In genomic region chr5:30959238-30959637, GRCh38 we compare ENCODE assay signal across 16 cellular contexts.
DNase-seq lines count a peak whose midpoint lies in the region; ATAC-seq and TF ChIP-seq lines count a peak whose summit lies in the region.
"Had no signal": no experiment of that assay in that cellular context is flagged by ENCODE, and none has a peak within 500 bp of the region (broad histone marks: within the 10 kb centered on the region; RNA-seq: fewer than 3 reads in every experiment).

No MANE protein-coding gene starts in this region.

- no peaks in the 10 kb centered on the region for H3K9me3 ChIP-seq in WERI-Rb-1 (ENCODE audit: severe bottlenecking)
- H3K9me3 ChIP-seq: A549, Caco-2, SK-N-SH had no signal

- no peak for ATAC-seq in GM19397 (IDR thresholded peaks at IDR 0.05; ENCODE audit: unreplicated experiment)
- ATAC-seq: A549, Right ventricle myocardium inferior had no signal

- no peak overlapping the region; the same call in 1 of the 2 replicates for H3K27ac ChIP-seq in WERI-Rb-1
- H3K27ac ChIP-seq: A549 had no signal

- no peak for TF ChIP-seq CTCF in WERI-Rb-1 (IDR thresholded peaks at IDR 0.05; ENCODE audit: low read depth, low read length)

- H3K4me3 ChIP-seq in WERI-Rb-1 (ENCODE audit: low read depth, low read length), result no peak overlapping the region
- H3K4me3 ChIP-seq: A549 had no signal

- peak; percentile 12 for DNase-seq in A172 (ENCODE audit: low spot score)
- DNase-seq in HS-5 (ENCODE audit: low read depth), result peak; percentile 15
- DNase-seq in WERI-Rb-1, result peak; percentile 29
- DNase-seq in kidney tubule cell (ENCODE audit: low spot score), result peak; percentile 24
- no peak for DNase-seq in hepatic stellate cell (ENCODE audit: low spot score)
- DNase-seq in stimulated activated naive CD4-positive, alpha-beta T cell treated with Interleukin-2 at 50 U/mL for 16 hours (lab: John Stamatoyannopoulos, UW), result no peak
- no peak for DNase-seq in SK-N-DZ (ENCODE audit: low spot score)
- DNase-seq: Caco-2, DMS53, NCI-H1436, NCI-H2081, NCI-H69, SK-N-SH had no signal

- no peaks in the 10 kb centered on the region for H3K27me3 ChIP-seq in WERI-Rb-1 (ENCODE audit: insufficient read depth, low read depth, severe bottlenecking)

- H3K36me3 ChIP-seq in WERI-Rb-1, result no peaks in the 10 kb centered on the region

Comparison
In these comparisons a context has a peak if more than half of its experiments do, and no peak if none do; other contexts are left out.
1. DNase-seq: peak in A172 (single experiment), HS-5 (single experiment), WERI-Rb-1 (single experiment) and kidney tubule cell (single experiment); none in hepatic stellate cell (single experiment), stimulated activated naive CD4-positive, alpha-beta T cell treated with Interleukin-2 at 50 U/mL for 16 hours (single experiment) and SK-N-DZ (single experiment).